In the genomic region with DNA sequence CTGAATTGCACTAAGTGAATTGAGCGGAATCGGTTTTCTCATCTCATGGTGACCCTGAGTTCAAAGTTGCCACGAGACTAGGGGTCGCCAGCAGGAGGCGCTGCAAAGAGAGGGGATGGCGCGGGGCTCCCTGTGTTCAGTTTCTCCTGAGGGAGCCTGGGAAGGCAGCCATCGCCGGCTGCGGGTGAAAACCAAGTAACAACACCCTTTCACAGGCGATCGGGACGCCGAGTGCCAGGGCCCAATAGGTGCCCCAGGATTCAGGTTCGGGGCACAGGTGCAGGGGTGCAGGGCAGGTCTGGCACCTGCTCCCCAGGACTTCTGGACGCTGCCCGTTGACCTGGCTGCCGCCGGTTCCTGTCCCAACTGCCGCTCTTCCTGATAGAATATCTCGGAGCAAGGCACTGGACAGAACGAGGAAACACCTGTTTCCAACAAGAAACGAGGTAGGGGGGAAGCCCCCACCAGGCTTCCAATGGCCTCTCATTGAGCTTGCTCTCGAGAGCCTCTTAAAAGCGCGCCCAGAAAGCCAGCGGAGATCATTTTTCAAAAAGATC, we compare ENCODE assay signal across 8 cellular contexts. TPM values are rescaled to one million over a fixed set of nuclear protein-coding genes. Genes with fewer than 3 reads are reported as not detected.
DNase-seq lines count a peak whose midpoint lies in the region; ATAC-seq and TF ChIP-seq lines count a peak whose summit lies in the region.

No MANE protein-coding gene starts in this region.

- no peak for TF ChIP-seq POLR2A in gastroesophageal sphincter (IDR thresholded peaks at IDR 0.05)

- ATAC-seq in gastroesophageal sphincter: no peak

- peaks cover 23% of the 10 kb centered on the region for H3K27me3 Mint-ChIP-seq in T-helper 2 cell treated with Interferon-gamma antibody and Interleukin-4, amounts not matched to agents 5 μg/mL and 100 μg/mL, for 36 hours (ENCODE audit: low read depth)

- intact Hi-C loops in PC-9 (cut with micrococcal nuclease; ENCODE audit: unreplicated experiment): no loop called here

- H3K36me3 ChIP-seq in gastroesophageal sphincter (no peaks in the 10 kb centered on the region), PC-9 (ENCODE audit: low read depth) (no peaks in the 10 kb centered on the region)

- H3K4me2 ChIP-seq in PC-9: no peak overlapping the region

- H3K27ac ChIP-seq in gastroesophageal sphincter: peak overlapping the region in 1 of 4 donors; percentile 30
- H3K27ac ChIP-seq in RWPE1: no peak overlapping the region
- no peak overlapping the region for H3K27ac ChIP-seq in PC-9

- H3K36me3 Mint-ChIP-seq in T-helper 2 cell treated with Interferon-gamma antibody and Interleukin-4, amounts not matched to agents 5 μg/mL and 100 μg/mL, for 36 hours (ENCODE audit: low read depth): no peaks in the 10 kb centered on the region

- H3K9me2 ChIP-seq in PC-9 (ENCODE audit: insufficient read depth): no peaks in the 10 kb centered on the region

- H3K79me2 ChIP-seq in PC-9 (ENCODE audit: low read depth): no peaks in the 10 kb centered on the region

- H3K4me3 ChIP-seq in gastroesophageal sphincter (peak overlapping the region; percentile 10 to 40), PC-9 (no peak overlapping the region)

- H3K4me1 ChIP-seq in gastroesophageal sphincter (peaks cover 0 to 21% (median 0%) of the 10 kb centered on the region in 3 donors), PC-9 (replicated peaks; ENCODE audit: insufficient read depth) (peaks cover 22% of the 10 kb centered on the region)

- H3K4me1 Mint-ChIP-seq in T-helper 2 cell treated with Interferon-gamma antibody and Interleukin-4, amounts not matched to agents 5 μg/mL and 100 μg/mL, for 36 hours (ENCODE audit: low read depth): peaks cover 4% of the 10 kb centered on the region

- H2AFZ ChIP-seq in PC-9: no peak overlapping the region

- peak; percentile 76 for DNase-seq in ELF-1 (ENCODE audit: low read depth, low spot score)
- DNase-seq in T-helper 2 cell treated with Interferon-gamma antibody and Interleukin-4, amounts not matched to agents 5 μg/mL and 100 μg/mL, for 36 hours (ENCODE audit: low spot score): no peak
- peak; percentile 57 for DNase-seq in pulmonary artery endothelial cell (ENCODE audit: low read depth, low spot score)
- DNase-seq in GDM1 (lab: John Stamatoyannopoulos, UW): no peak
- DNase-seq in RWPE1 (ENCODE audit: low spot score): no peak
- no peak for DNase-seq in CD1c-positive myeloid dendritic cell (ENCODE audit: extremely low spot score)
- DNase-seq in PC-9: no peak

- peaks cover 5% of the 10 kb centered on the region; the same call in 1 of the 2 replicates for H3F3A ChIP-seq in PC-9 (ENCODE audit: insufficient read depth, low read depth)

- peak overlapping the region; percentile 74 for H3K4me3 Mint-ChIP-seq in T-helper 2 cell treated with Interferon-gamma antibody and Interleukin-4, amounts not matched to agents 5 μg/mL and 100 μg/mL, for 36 hours

- no peaks in the 10 kb centered on the region for H3K9me3 Mint-ChIP-seq in T-helper 2 cell treated with Interferon-gamma antibody and Interleukin-4, amounts not matched to agents 5 μg/mL and 100 μg/mL, for 36 hours

- no TSS peak for BruUV-seq in PC-9 (replicated peaks; lab: Mats Ljungman, UMichigan)

- TF ChIP-seq CTCF in gastroesophageal sphincter (IDR thresholded peaks at IDR 0.05): peak in 1 of 4 experiments; percentile 34
- TF ChIP-seq CTCF in RWPE1 (conservative IDR thresholded peaks at IDR 0.05; ENCODE audit: low read depth): no peak
- TF ChIP-seq CTCF in PC-9 (conservative IDR thresholded peaks at IDR 0.05): no peak

- H3K9me3 ChIP-seq in gastroesophageal sphincter (no peaks in the 10 kb centered on the region), PC-9 (ENCODE audit: insufficient read depth, low read depth) (no peaks in the 10 kb centered on the region)

- CTCF ChIA-PET in RWPE1 (lab: Yijun Ruan, JAX): interaction anchor here (0.7 kb wide), 1 partner anchor 32 kb away, joined by 3 read pairs; no protein-coding TSS in a partner anchor
- CTCF ChIA-PET in PC-9 (lab: Charles Lee): no interaction called here

- POLR2A ChIA-PET in RWPE1 (lab: Yijun Ruan, JAX; ENCODE audit: low non-redundant PET) (no interaction called here), PC-9 (lab: Charles Lee; ENCODE audit: unreplicated experiment) (no interaction called here)

- H4K20me1 ChIP-seq in PC-9 (ENCODE audit: insufficient read depth): no peaks in the 10 kb centered on the region

- no peak for TF ChIP-seq EP300 in gastroesophageal sphincter (IDR thresholded peaks at IDR 0.05)

- H3K27me3 ChIP-seq in gastroesophageal sphincter (no peaks in the 10 kb centered on the region), PC-9 (ENCODE audit: insufficient read depth, low read depth) (no peaks in the 10 kb centered on the region)

- H3K27ac Mint-ChIP-seq in T-helper 2 cell treated with Interferon-gamma antibody and Interleukin-4, amounts not matched to agents 5 μg/mL and 100 μg/mL, for 36 hours: no peak overlapping the region

- WGBS in gastroesophageal sphincter (ENCODE audit: low coverage in 1 of 2), 2 donors: 0 to 27% methylated on average over 6 to 10 of the region's 27 CpGs

RNA-seq across cellular contexts. Expression of a gene that starts 1.1 kb away (rescaled TPM):
- total RNA-seq in gastroesophageal sphincter: under 1 TPM in 1 of 4 donors, not detected in 3; 0.23 TPM
- total RNA-seq in pulmonary artery endothelial cell: 3.3 and 4.5 TPM in 2 replicates
- not detected in 2 replicates for total RNA-seq in PC-9 (2021)

Comparison
In these comparisons a context has a peak if more than half of its experiments do, and no peak if none do; other contexts are left out.
1. DNase-seq: peak in ELF-1 (single experiment) and pulmonary artery endothelial cell (single experiment); none in T-helper 2 cell treated with Interferon-gamma antibody and Interleukin-4, amounts not matched to agents 5 μg/mL and 100 μg/mL, for 36 hours (single experiment), GDM1 (single experiment), RWPE1 (single experiment), CD1c-positive myeloid dendritic cell (single experiment) and PC-9 (0 of 2).